11 cellular contexts compared by ENCODE assay signal in the genomic region with DNA sequence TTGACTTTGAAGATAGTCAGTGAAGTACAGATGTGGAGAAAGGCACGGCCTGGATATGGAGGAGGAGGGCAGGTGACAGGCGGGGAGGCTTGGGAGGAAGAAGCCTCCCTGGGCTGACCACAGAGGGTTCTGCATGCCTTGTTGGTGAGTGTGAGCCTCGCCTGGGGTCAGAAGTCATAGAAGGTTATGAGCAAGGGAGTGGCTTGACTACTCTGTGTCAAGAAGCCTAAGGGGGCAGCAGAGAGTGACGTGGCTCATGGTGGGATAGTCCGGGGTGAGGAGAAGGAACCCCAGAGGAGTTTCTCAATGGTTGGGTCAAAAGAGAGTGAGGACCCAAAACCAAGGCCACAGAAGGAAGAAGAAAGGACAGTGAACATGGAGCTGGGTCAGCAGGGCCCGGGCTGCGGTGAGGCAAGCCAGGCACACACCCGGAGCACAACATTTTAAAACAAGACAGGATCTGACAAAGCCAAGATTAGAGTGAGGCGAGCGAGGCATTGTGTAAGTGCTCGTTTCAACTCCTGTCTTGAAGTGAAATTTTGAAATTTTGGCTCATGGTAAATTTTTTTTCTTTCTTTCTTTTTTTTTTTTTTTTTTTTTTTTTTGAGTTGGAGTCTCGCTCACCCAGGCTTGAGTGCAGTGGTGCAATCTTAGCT. TPM values are rescaled to one million over a fixed set of nuclear protein-coding genes. Genes with fewer than 3 reads are reported as not detected.
DNase-seq lines count a peak whose midpoint lies in the region; ATAC-seq, FAIRE-seq and TF ChIP-seq lines count a peak whose summit lies in the region.
"Had no signal": no experiment of that assay in that cellular context is flagged by ENCODE, and none has a peak within 500 bp of the region (broad histone marks: within the 10 kb centered on the region; RNA-seq: fewer than 3 reads in every experiment).

No MANE protein-coding gene starts in this region.

- no peak overlapping the region for H2BK12ac ChIP-seq in neuronal stem cell (ENCODE audit: low read length)

- H2AK5ac ChIP-seq in neuronal stem cell (ENCODE audit: low read depth, low read length) = no peak overlapping the region

- H4K91ac ChIP-seq in neuronal stem cell (ENCODE audit: low read depth, low read length, poor library complexity) = no peak overlapping the region

- no peak overlapping the region for H2BK15ac ChIP-seq in neuronal stem cell (ENCODE audit: low read length)

- H2BK5ac ChIP-seq in neuronal stem cell (ENCODE audit: low read length) = no peak overlapping the region

- TF ChIP-seq CTCF in mucosa of descending colon (IDR thresholded peaks at IDR 0.05) = no peak

- intact Hi-C loops in mucosa of descending colon (cut with DNase I, micrococcal nuclease) = no loop called here

- H3K9ac ChIP-seq in neuronal stem cell (ENCODE audit: low read depth, low read length, poor library complexity) = no peak overlapping the region

- H3K4me3 ChIP-seq in neuronal stem cell (ENCODE audit: low read length in 2 of 2) (no peak overlapping the region), mucosa of descending colon (no peak overlapping the region)
- H3K4me3 ChIP-seq: heart left ventricle had no signal

- no CpG with 5 or more reads among the region's 12 CpGs for WGBS in neuronal stem cell (ENCODE audit: extremely low coverage in 2 of 2, insufficient read length in 2 of 2, insufficient replicate concordance in 1 of 2), 2 donors

- H3K27ac ChIP-seq in neuronal stem cell (replicated peaks; ENCODE audit: low read length) = no peak overlapping the region
- H3K27ac ChIP-seq: heart left ventricle had no signal

- H2AFZ ChIP-seq in neuronal stem cell (ENCODE audit: low read length) = peak overlapping the region; percentile 35

- peak; percentile 91 for FAIRE-seq in G401.6 (lab: Jason Lieb, UNC)

- H3K27me3 ChIP-seq in neuronal stem cell (ENCODE audit: control insufficient read depth in 3 of 3, insufficient read depth in 3 of 3, low read depth in 1 of 3, low read length in 3 of 3) = no peaks in the 10 kb centered on the region
- H3K27me3 ChIP-seq: heart left ventricle had no signal

- DNase-seq in LoVo (ENCODE audit: low spot score) = peak; percentile 77
- DNase-seq in cerebellar cortex (ENCODE audit: low spot score) = peak; percentile 35
- no peak for DNase-seq in neuronal stem cell (ENCODE audit: low spot score)
- no peak for DNase-seq in mucosa of descending colon
- DNase-seq in stimulated activated CD4-positive, alpha-beta T cell treated with anti-CD3 and anti-CD28 coated beads, Interleukin-12 subunit alpha, Interleukin-12 subunit beta, amount 100 ng/mL, for 4 hours = no peak
- DNase-seq in NCI-H1417 treated with DMSO at 0.1 percent for 48 hours (lab: John Stamatoyannopoulos, UW) = no peak
- no peak for DNase-seq in NCI-H2196 treated with DMSO at 0.1 percent for 48 hours (lab: John Stamatoyannopoulos, UW; ENCODE audit: unreplicated experiment)
- DNase-seq: activated CD4-positive, alpha-beta T cell treated with anti-CD3 and anti-CD28 coated beads for 36 hours; anterior cingulate cortex had no signal

- ATAC-seq in mucosa of descending colon = no peak
- ATAC-seq: activated CD4-positive, alpha-beta T cell treated with anti-CD3 and anti-CD28 coated beads for 36 hours had no signal

- no peak overlapping the region for H2BK120ac ChIP-seq in neuronal stem cell (ENCODE audit: low read depth, low read length)

- H3K36me3 ChIP-seq in neuronal stem cell (replicated peaks in 1 of 2; ENCODE audit: control insufficient read depth in 2 of 2, insufficient read depth in 2 of 2, low read length in 2 of 2) = no peaks in the 10 kb centered on the region
- no peaks in the 10 kb centered on the region for H3K36me3 ChIP-seq in mucosa of descending colon (ENCODE audit: low read depth)

- H4K8ac ChIP-seq in neuronal stem cell (ENCODE audit: low read depth, low read length) = no peak overlapping the region

- H3K79me1 ChIP-seq in neuronal stem cell (ENCODE audit: low read depth, low read length) = no peaks in the 10 kb centered on the region

- H3K4me1 ChIP-seq in neuronal stem cell (ENCODE audit: control insufficient read depth in 2 of 2, insufficient read depth in 1 of 2, low read depth in 1 of 2, low read length in 2 of 2) (peaks cover 18% of the 10 kb centered on the region in 2 donors), mucosa of descending colon (ENCODE audit: low read depth) (no peaks in the 10 kb centered on the region)
- H3K4me1 ChIP-seq: heart left ventricle had no signal

- no peak overlapping the region for H3K14ac ChIP-seq in neuronal stem cell (ENCODE audit: low read length)

- peak overlapping the region; percentile 4 for H3K18ac ChIP-seq in neuronal stem cell (ENCODE audit: low read length)

- H3K4me2 ChIP-seq in neuronal stem cell (ENCODE audit: insufficient read depth, low read length, poor library complexity, severe bottlenecking) = no peak overlapping the region

- no peak overlapping the region for H3K23ac ChIP-seq in neuronal stem cell (ENCODE audit: low read depth, low read length, poor library complexity)

- H3K9me3 ChIP-seq in neuronal stem cell (replicated peaks in 1 of 2; ENCODE audit: control insufficient read depth in 2 of 2, insufficient read depth in 1 of 2, low read depth in 1 of 2, low read length in 2 of 2) (no peaks in the 10 kb centered on the region), mucosa of descending colon (no peaks in the 10 kb centered on the region)
- H3K9me3 ChIP-seq: heart left ventricle had no signal

- H3K4ac ChIP-seq in neuronal stem cell (ENCODE audit: low read length) = no peak overlapping the region

RNA-seq across cellular contexts. Expression of gene PDGFB, which starts 31.9 kb away (rescaled TPM):
- polyA plus RNA-seq in neuronal stem cell (2013, experiment 1 of 2) = 2.6 TPM
- 2.8 TPM for polyA plus RNA-seq in neuronal stem cell (2013, experiment 2 of 2)
- 10 to 100 TPM in 1 of 3 donors, 1 to 10 TPM in 2; 1.8 to 16.6 (median 5.4) TPM for total RNA-seq in mucosa of descending colon

Comparison
In these comparisons a context has a peak if more than half of its experiments do, and no peak if none do; other contexts are left out.
1. DNase-seq: peak in LoVo (single experiment) and cerebellar cortex (single experiment); none in neuronal stem cell (single experiment), mucosa of descending colon (0 of 3), stimulated activated CD4-positive, alpha-beta T cell treated with anti-CD3 and anti-CD28 coated beads, Interleukin-12 subunit alpha, Interleukin-12 subunit beta, amount 100 ng/mL, for 4 hours (single experiment), NCI-H1417 treated with DMSO at 0.1 percent for 48 hours (single experiment) and NCI-H2196 treated with DMSO at 0.1 percent for 48 hours (single experiment).